18 cellular contexts compared by ENCODE assay signal in the genomic region with DNA sequence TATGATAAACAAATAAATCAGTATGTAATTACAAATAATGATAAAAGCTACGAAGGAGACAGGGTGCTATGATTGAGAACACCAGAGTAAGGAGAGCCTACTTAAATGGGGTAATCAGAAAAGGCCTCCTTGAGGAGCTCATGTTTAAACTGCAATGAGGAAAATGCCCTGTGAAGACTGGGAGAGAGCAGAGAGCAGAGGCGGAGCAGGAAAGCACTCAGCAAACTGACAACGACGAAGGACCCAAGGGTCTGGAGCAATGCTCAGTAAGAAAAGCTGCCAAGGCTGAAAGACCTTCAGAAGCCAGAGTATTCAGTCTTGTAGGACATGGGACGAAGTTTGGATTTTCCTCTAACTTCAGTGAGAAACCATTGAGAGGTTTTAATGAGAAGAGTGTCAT.
A peak's percentile ranks its signal among the peaks of the same experiment; 100 is the strongest.
DNase-seq lines count a peak whose midpoint lies in the region; ATAC-seq, FAIRE-seq and TF ChIP-seq lines count a peak whose summit lies in the region.
"Had no signal": no experiment of that assay in that cellular context is flagged by ENCODE, and none has a peak within 500 bp of the region (broad histone marks: within the 10 kb centered on the region; RNA-seq: fewer than 3 reads in every experiment).

No MANE protein-coding gene starts in this region.

- H3K27me3 Mint-ChIP-seq in neural progenitor cell (ENCODE audit: insufficient read depth, low read depth) = peaks cover 4% of the 10 kb centered on the region

- H3F3A ChIP-seq in neural progenitor cell (ENCODE audit: low read depth) = no peaks in the 10 kb centered on the region

- H3K9ac ChIP-seq in H1 (replicated peaks in 1 of 4; ENCODE audit: extremely low read depth in 1 of 4, low read depth in 3 of 4, low read length in 3 of 4) = no peak overlapping the region
- H3K9ac ChIP-seq in neural progenitor cell = no peak overlapping the region

- H3K56ac ChIP-seq in H1 (replicated peaks; ENCODE audit: insufficient read length, low read depth, low read length) = no peak overlapping the region

- no peaks in the 10 kb centered on the region for H3K79me2 ChIP-seq in H1 (ENCODE audit: control insufficient read depth in 1 of 2, insufficient read depth in 2 of 2, low read length in 2 of 2)
- H3K79me2 ChIP-seq in neural progenitor cell (ENCODE audit: low read depth) = no peaks in the 10 kb centered on the region

- H2BK20ac ChIP-seq in H1 (ENCODE audit: low read length) = no peak overlapping the region

- no peak overlapping the region for H2BK120ac ChIP-seq in H1 (replicated peaks; ENCODE audit: low read depth, low read length)

- peaks cover 9% of the 10 kb centered on the region for H3K4me1 Mint-ChIP-seq in neural progenitor cell
- H3K4me1 Mint-ChIP-seq: CD4-positive, alpha-beta memory T cell had no signal

- no peaks in the 10 kb centered on the region for H3K79me1 ChIP-seq in H1 (ENCODE audit: low read depth, low read length)

- no peaks in the 10 kb centered on the region for H3K23me2 ChIP-seq in H1 (ENCODE audit: low read depth, low read length)

- H3K27ac Mint-ChIP-seq in neural progenitor cell = no peak overlapping the region
- H3K27ac Mint-ChIP-seq: CD4-positive, alpha-beta memory T cell had no signal

- H4K5ac ChIP-seq in H1 (ENCODE audit: insufficient read length, low read depth, low read length) = no peak overlapping the region

- no peak overlapping the region; the same call in 1 of the 2 replicates for H4K8ac ChIP-seq in H1 (ENCODE audit: extremely low read depth, insufficient read depth, low read length)

- no peaks in the 10 kb centered on the region for H4K20me1 ChIP-seq in H1 (replicated peaks in 1 of 2; ENCODE audit: control insufficient read depth in 1 of 2, insufficient read depth in 2 of 2, low read length in 2 of 2)
- no peaks in the 10 kb centered on the region for H4K20me1 ChIP-seq in neural progenitor cell (ENCODE audit: low read depth)

- H3K27ac ChIP-seq in left ventricle myocardium inferior (replicated peaks) (no peak overlapping the region), H1 (ENCODE audit: low read depth, low read length) (no peak overlapping the region), neural progenitor cell (no peak overlapping the region)

- CTCF ChIA-PET in H1 (lab: Charles Lee; ENCODE audit: partially characterized antibody) = interaction anchor here (1.2 to 1.4 kb wide), 2 partner anchors 13 to 171 kb away, joined by 3 read pairs; no protein-coding TSS in a partner anchor

- intact Hi-C loops in left ventricle myocardium superior (cut with micrococcal nuclease) (no loop called here), left ventricle myocardium inferior (cut with micrococcal nuclease) (no loop called here)

- TF ChIP-seq POLR2A in H1 (IDR thresholded peaks at IDR 0.05; ENCODE audit: control extremely low read depth in 1 of 2, low read depth in 2 of 2, low read length in 2 of 2) = no peak

- H2BK5ac ChIP-seq in H1 (ENCODE audit: low read depth, low read length) = no peak overlapping the region

- TF ChIP-seq EP300 in H1 (IDR thresholded peaks at IDR 0.05; ENCODE audit: borderline replicate concordance in 1 of 2, low read depth in 2 of 2, low read length in 2 of 2) = no peak

- H3K36me3 Mint-ChIP-seq in neural progenitor cell = no peaks in the 10 kb centered on the region
- H3K36me3 Mint-ChIP-seq: CD4-positive, alpha-beta memory T cell had no signal

- TF ChIP-seq RAD21 in H1 (IDR thresholded peaks at IDR 0.05 in 1 of 2, conservative IDR thresholded peaks at IDR 0.05 in 1 of 2; ENCODE audit: low read depth in 2 of 2, low read length in 2 of 2) = no peak

- peaks cover 7% of the 10 kb centered on the region for H3K9me3 Mint-ChIP-seq in neural progenitor cell

- no peak overlapping the region for H3K4me2 ChIP-seq in H1 (ENCODE audit: insufficient read depth in 1 of 2, low read depth in 2 of 2, low read length in 2 of 2)
- no peak overlapping the region for H3K4me2 ChIP-seq in neural progenitor cell

- no peak for DNase-seq in left ventricle myocardium superior
- no peak for DNase-seq in left ventricle myocardium inferior
- DNase-seq in H1 (ENCODE audit: low read depth in 1 of 2, low spot score in 2 of 2) = no peak
- no peak for DNase-seq in neural progenitor cell (ENCODE audit: low spot score)
- no peak for DNase-seq in EL
- DNase-seq: C1 segment of cervical spinal cord; Calu3; CD4-positive, alpha-beta memory T cell; COR-L47; DMS53; DMS79 treated with DMSO at 0.1 percent for 48 hours; GOT3; H7; HCEC 1CT had no signal

- H3K4me3 ChIP-seq in left ventricle myocardium inferior (no peak overlapping the region), H1 (ENCODE audit: extremely low read depth in 1 of 4, insufficient read depth in 2 of 4, low read depth in 3 of 4, low read length in 4 of 4) (no peak overlapping the region), neural progenitor cell (no peak overlapping the region)

- H3K27me3 ChIP-seq in left ventricle myocardium inferior (ENCODE audit: low read depth) (no peaks in the 10 kb centered on the region), H1 (replicated peaks in 1 of 4; ENCODE audit: control insufficient read depth in 3 of 4, extremely low read depth in 1 of 4, insufficient read depth in 3 of 4, low read length in 3 of 4) (no peaks in the 10 kb centered on the region), neural progenitor cell (no peaks in the 10 kb centered on the region)

- H3K4ac ChIP-seq in H1 (replicated peaks; ENCODE audit: insufficient read length, low read depth, low read length) = no peak overlapping the region

- WGBS in H1 (ENCODE audit: extremely low coverage in 1 of 2, insufficient coverage in 1 of 2, insufficient read length in 1 of 2, insufficient replicate concordance in 2 of 2, low coverage in 1 of 2, low lambda C conversion rate in 2 of 2, missing lambda C conversion rate in 1 of 2), 2 experiments = 81% methylated on average over 5 of the region's 5 CpGs; no CpG with 5 or more reads in 1 of the 2 experiments

- H2AFZ ChIP-seq in H1 (ENCODE audit: low read length) (peak overlapping the region; percentile 57; the same call in 1 of the 2 replicates), neural progenitor cell (replicated peaks) (peak overlapping the region; percentile 19)

- no peak overlapping the region for H2AK5ac ChIP-seq in H1 (ENCODE audit: low read depth, low read length)

- peaks cover 21% of the 10 kb centered on the region for H3K4me1 ChIP-seq in left ventricle myocardium inferior
- H3K4me1 ChIP-seq in H1 (replicated peaks in 1 of 4; ENCODE audit: control insufficient read depth in 3 of 4, insufficient read depth in 4 of 4, low read length in 3 of 4) = peaks cover 0 to 2% (median 0%) of the 10 kb centered on the region in 4 experiments; a peak in 1 of 7 replicates
- peaks cover 11% of the 10 kb centered on the region for H3K4me1 ChIP-seq in neural progenitor cell

- peak; percentile 61 for ATAC-seq in left ventricle myocardium superior
- ATAC-seq in GM21390 (IDR thresholded peaks at IDR 0.05; ENCODE audit: unreplicated experiment) = no peak

- no peak overlapping the region for H2BK12ac ChIP-seq in H1 (ENCODE audit: low read depth, low read length)

- H3K18ac ChIP-seq in H1 (ENCODE audit: extremely low read depth, low read length) = peak overlapping the region; percentile 20; the same call in 1 of the 2 replicates

- H3K36me3 ChIP-seq in left ventricle myocardium inferior (no peaks in the 10 kb centered on the region), H1 (ENCODE audit: control insufficient read depth in 2 of 4, insufficient read depth in 4 of 4, low read length in 3 of 4) (no peaks in the 10 kb centered on the region), neural progenitor cell (no peaks in the 10 kb centered on the region)

- TF ChIP-seq CTCF in left ventricle myocardium inferior (IDR thresholded peaks at IDR 0.05; ENCODE audit: borderline replicate concordance) (no peak), H1 (IDR thresholded peaks at IDR 0.05; ENCODE audit: control extremely low read depth in 1 of 3, insufficient read depth in 1 of 3, low read depth in 1 of 3, low read length in 3 of 3) (no peak), neural progenitor cell (IDR thresholded peaks at IDR 0.05) (no peak)

- POLR2A ChIA-PET in H1 (lab: Charles Lee; ENCODE audit: partially characterized antibody) = no interaction called here

- H2BK15ac ChIP-seq in H1 (ENCODE audit: low read length) = no peak overlapping the region

- no peak overlapping the region for H3K14ac ChIP-seq in H1 (ENCODE audit: insufficient read length)

- FAIRE-seq in H1 (lab: Jason Lieb, UNC) = no peak
- FAIRE-seq: G401.6, GM12892, GM19239 had no signal

- H4K91ac ChIP-seq in H1 (replicated peaks; ENCODE audit: insufficient read length, low read length) = no peak overlapping the region

- no peak overlapping the region for H3K4me3 Mint-ChIP-seq in neural progenitor cell
- H3K4me3 Mint-ChIP-seq: CD4-positive, alpha-beta memory T cell had no signal

- no peak overlapping the region for H3K23ac ChIP-seq in H1 (ENCODE audit: insufficient read length)

- H3K9me3 ChIP-seq in left ventricle myocardium inferior (replicated peaks) (no peaks in the 10 kb centered on the region), H1 (ENCODE audit: insufficient read depth in 2 of 2, low read depth in 1 of 2, low read length in 1 of 2) (no peaks in the 10 kb centered on the region), neural progenitor cell (ENCODE audit: low read depth) (no peaks in the 10 kb centered on the region)

TF ChIP-seq in H1, 55 proteins besides CTCF, POLR2A, EP300 and RAD21 (continues in another document):
- TF ChIP-seq KDM5A (IDR thresholded peaks at IDR 0.05; ENCODE audit: low read length) = no peak
- no peak for TF ChIP-seq EGR1 (IDR thresholded peaks at IDR 0.05; ENCODE audit: borderline replicate concordance, low read depth, low read length)
- no peak for TF ChIP-seq SIN3A (conservative IDR thresholded peaks at IDR 0.05 in 1 of 2, IDR thresholded peaks at IDR 0.05 in 1 of 2; ENCODE audit: low read depth in 1 of 2, low read length in 2 of 2)
- no peak for TF ChIP-seq ASH2L (IDR thresholded peaks at IDR 0.05; ENCODE audit: low read length)
- TF ChIP-seq CHD1 (IDR thresholded peaks at IDR 0.05; ENCODE audit: low read depth, low read length) = no peak
- no peak for TF ChIP-seq SP2 (IDR thresholded peaks at IDR 0.05; ENCODE audit: low read length)
- no peak for TF ChIP-seq POU5F1 (IDR thresholded peaks at IDR 0.05; ENCODE audit: low read depth, low read length)
- no peak for TF ChIP-seq NANOG (IDR thresholded peaks at IDR 0.05; ENCODE audit: insufficient read depth, low read depth, low read length, poor library complexity, severe bottlenecking)
- TF ChIP-seq CHD2 (IDR thresholded peaks at IDR 0.05; ENCODE audit: low read length) = no peak
- no peak for TF ChIP-seq SAP30 (IDR thresholded peaks at IDR 0.05; ENCODE audit: insufficient read depth, insufficient replicate concordance, low read length)
- no peak for TF ChIP-seq ATF3 (IDR thresholded peaks at IDR 0.05; ENCODE audit: insufficient read depth, low read depth, low read length)
- TF ChIP-seq HDAC2 (IDR thresholded peaks at IDR 0.05; ENCODE audit: borderline replicate concordance in 1 of 2, low read depth in 2 of 2, low read length in 2 of 2) = no peak
